ENCODE assay signal across 1 cellular context in the genomic region with DNA sequence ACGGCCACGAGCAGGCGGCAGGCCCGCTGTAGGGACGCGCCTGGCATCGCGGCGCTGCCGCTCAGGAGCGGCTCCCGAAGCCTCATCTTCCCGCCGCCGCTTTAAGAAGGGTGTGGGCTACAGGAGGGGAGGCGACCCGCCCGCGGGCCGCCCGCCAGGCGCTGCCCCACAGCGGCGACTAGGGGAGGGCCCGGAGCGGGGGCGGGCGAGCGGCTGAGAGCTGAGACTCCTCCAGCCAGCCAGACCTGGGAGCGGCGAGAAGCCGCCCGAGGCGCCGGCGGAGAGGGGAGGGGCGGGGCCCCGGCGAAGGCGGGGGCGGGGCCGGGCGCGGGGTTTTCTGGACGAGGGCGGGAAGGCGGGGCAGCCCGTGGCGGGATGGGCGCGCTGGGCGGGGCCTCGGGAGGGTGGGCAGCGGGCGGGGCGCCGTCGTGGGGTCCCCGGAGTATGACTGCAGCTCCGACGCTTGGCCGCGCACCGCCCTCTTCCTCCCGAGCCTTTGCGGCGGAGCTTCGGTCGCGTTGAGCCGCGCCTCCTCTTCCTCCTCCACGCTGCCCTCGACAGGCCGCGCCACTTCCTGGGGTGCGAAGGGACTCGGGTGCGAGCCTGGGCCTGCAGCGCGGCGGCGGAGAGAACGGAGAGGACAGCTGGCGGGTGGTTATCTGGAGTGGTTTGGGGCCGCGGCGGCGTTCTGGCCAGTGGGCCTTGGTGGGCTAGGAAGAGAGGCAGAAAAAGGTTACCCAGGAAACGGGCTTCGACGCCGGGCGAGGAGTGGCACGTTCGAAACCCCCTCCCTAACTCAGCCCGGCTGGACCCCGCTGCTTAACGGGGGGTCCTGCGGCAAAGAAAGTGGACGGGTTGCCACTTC.
TF ChIP-seq lines count a peak whose summit lies in the region.

A gene with protein sequence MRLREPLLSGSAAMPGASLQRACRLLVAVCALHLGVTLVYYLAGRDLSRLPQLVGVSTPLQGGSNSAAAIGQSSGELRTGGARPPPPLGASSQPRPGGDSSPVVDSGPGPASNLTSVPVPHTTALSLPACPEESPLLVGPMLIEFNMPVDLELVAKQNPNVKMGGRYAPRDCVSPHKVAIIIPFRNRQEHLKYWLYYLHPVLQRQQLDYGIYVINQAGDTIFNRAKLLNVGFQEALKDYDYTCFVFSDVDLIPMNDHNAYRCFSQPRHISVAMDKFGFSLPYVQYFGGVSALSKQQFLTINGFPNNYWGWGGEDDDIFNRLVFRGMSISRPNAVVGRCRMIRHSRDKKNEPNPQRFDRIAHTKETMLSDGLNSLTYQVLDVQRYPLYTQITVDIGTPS (minus strand): TSS at position 253 of the 865 bp plus-strand sequence. CDS start 167 bp downstream, at position 86.

TF ChIP-seq in IMR-90, 13 proteins besides CTCF, POLR2A, EP300 and RAD21 (continued from another document):
- TF ChIP-seq ELK1 (IDR thresholded peaks at IDR 0.05; ENCODE audit: borderline replicate concordance, low read depth, low read length) (no peak), CEBPB (IDR thresholded peaks at IDR 0.05; ENCODE audit: low read depth, low read length) (no peak), RFX5 (IDR thresholded peaks at IDR 0.05; ENCODE audit: low read depth, low read length) (no peak), FOS (IDR thresholded peaks at IDR 0.05; ENCODE audit: low read depth, low read length) (no peak), CHD1 (IDR thresholded peaks at IDR 0.05; ENCODE audit: low read depth, low read length) (no peak)
